14 cellular contexts compared by ENCODE assay signal in the genomic region with DNA sequence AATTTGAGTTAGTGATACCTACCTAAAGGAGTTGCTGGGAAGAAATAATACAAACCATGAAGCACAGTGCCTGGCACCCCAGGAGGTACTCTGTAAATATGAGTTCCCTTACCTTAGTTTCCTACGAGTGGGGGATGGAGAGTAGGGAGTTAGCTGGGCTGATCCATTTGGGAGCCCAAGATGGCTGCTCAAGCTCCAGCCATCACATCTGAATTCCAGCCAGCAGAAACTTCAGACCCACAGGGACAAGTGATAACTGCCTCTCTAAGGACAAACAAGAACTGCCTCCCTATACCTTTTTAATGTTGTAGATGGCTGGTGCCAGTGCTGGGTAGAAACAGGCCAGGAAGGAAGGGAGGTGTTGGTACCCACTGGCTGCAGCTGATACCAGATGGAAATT. TPM values are rescaled to one million over a fixed set of nuclear protein-coding genes. Genes with fewer than 3 reads are reported as not detected.
DNase-seq lines count a peak whose midpoint lies in the region; ATAC-seq and TF ChIP-seq lines count a peak whose summit lies in the region.
"Had no signal": no experiment of that assay in that cellular context is flagged by ENCODE, and none has a peak within 500 bp of the region (broad histone marks: within the 10 kb centered on the region; RNA-seq: fewer than 3 reads in every experiment).

No MANE protein-coding gene starts in this region.

- peaks cover 51% of the 10 kb centered on the region for H3K36me3 Mint-ChIP-seq in activated T-cell treated with anti-CD3 and anti-CD28 coated beads, Interleukin-2, amount 50 U/mL, for 24 hours (ENCODE audit: low read depth)
- peaks cover 11 to 18% of the 10 kb centered on the region in 2 donors for H3K36me3 Mint-ChIP-seq in activated T-cell treated with anti-CD3 and anti-CD28 coated beads, Interleukin-2, amount 50 U/mL, for 72 hours (ENCODE audit: insufficient read depth in 2 of 2)
- peaks cover 6 to 25% (median 6%) of the 10 kb centered on the region in 3 donors for H3K36me3 Mint-ChIP-seq in CD8-positive, alpha-beta memory T cell
- peaks cover 6% of the 10 kb centered on the region for H3K36me3 Mint-ChIP-seq in central memory CD8-positive, alpha-beta T cell (ENCODE audit: insufficient read depth)
- no peaks in the 10 kb centered on the region for H3K36me3 Mint-ChIP-seq in natural killer cell treated with Interleukin-12 subunit alpha and Interleukin-12 subunit beta and Interleukin-15 and Interleukin-18, amount 100 ng/mL, for 72 hours

- POLR2A ChIA-PET in CD8-positive, alpha-beta memory T cell (lab: Charles Lee), result no interaction called here

- peaks cover 6% of the 10 kb centered on the region for H3K9me3 Mint-ChIP-seq in activated T-cell treated with anti-CD3 and anti-CD28 coated beads, Interleukin-2, amount 50 U/mL, for 24 hours
- peaks cover 0 to 7% of the 10 kb centered on the region in 2 donors for H3K9me3 Mint-ChIP-seq in activated T-cell treated with anti-CD3 and anti-CD28 coated beads, Interleukin-2, amount 50 U/mL, for 72 hours
- H3K9me3 Mint-ChIP-seq in CD8-positive, alpha-beta memory T cell, result peaks cover 0 to 4% (median 0%) of the 10 kb centered on the region in 5 donors
- H3K9me3 Mint-ChIP-seq in central memory CD8-positive, alpha-beta T cell, result no peaks in the 10 kb centered on the region
- no peaks in the 10 kb centered on the region for H3K9me3 Mint-ChIP-seq in natural killer cell treated with Interleukin-12 subunit alpha and Interleukin-12 subunit beta and Interleukin-15 and Interleukin-18, amount 100 ng/mL, for 72 hours

- no peak for ATAC-seq in activated T-cell treated with anti-CD3 and anti-CD28 coated beads, Interleukin-2, amount 50 U/mL, for 72 hours (replicated peaks in 1 of 2)
- ATAC-seq in central memory CD8-positive, alpha-beta T cell (replicated peaks; ENCODE audit: extremely low read depth, poor library complexity, severe bottlenecking), result no peak
- no peak for ATAC-seq in natural killer cell treated with Interleukin-12 subunit alpha and Interleukin-12 subunit beta and Interleukin-15 and Interleukin-18, amount 100 ng/mL, for 72 hours
- no peak for ATAC-seq in right cardiac atrium
- ATAC-seq: Right ventricle myocardium inferior had no signal

- H3K27me3 ChIP-seq in CD8-positive, alpha-beta memory T cell (ENCODE audit: insufficient read depth, low read length, poor library complexity, severe bottlenecking), result no peaks in the 10 kb centered on the region
- H3K27me3 ChIP-seq in right cardiac atrium (ENCODE audit: control insufficient read depth, insufficient read depth) (no peaks in the 10 kb centered on the region), testis (no peaks in the 10 kb centered on the region)
- H3K27me3 ChIP-seq: BLaER1 treated with 17β-estradiol and CSF1 and Interleukin-3, amounts not matched to agents 10 nM and 100 nM had no signal

- no peak for TF ChIP-seq CTCF in testis (IDR thresholded peaks at IDR 0.05)

- intact Hi-C loops in right cardiac atrium (cut with DNase I) (no loop called here), testis (cut with DNase I; ENCODE audit: low total_unique reads) (no loop called here)

- no peak overlapping the region for H3K4me3 Mint-ChIP-seq in activated T-cell treated with anti-CD3 and anti-CD28 coated beads, Interleukin-2, amount 50 U/mL, for 24 hours
- no peak overlapping the region for H3K4me3 Mint-ChIP-seq in activated T-cell treated with anti-CD3 and anti-CD28 coated beads, Interleukin-2, amount 50 U/mL, for 72 hours
- peak overlapping the region; percentile 2 to 83 (median 63) for H3K4me3 Mint-ChIP-seq in CD8-positive, alpha-beta memory T cell
- H3K4me3 Mint-ChIP-seq in central memory CD8-positive, alpha-beta T cell, result peak overlapping the region; percentile 65
- no peak overlapping the region for H3K4me3 Mint-ChIP-seq in natural killer cell treated with Interleukin-12 subunit alpha and Interleukin-12 subunit beta and Interleukin-15 and Interleukin-18, amount 100 ng/mL, for 72 hours
- H3K4me3 Mint-ChIP-seq: H9 had no signal

- no peak for TF ChIP-seq POLR2A in testis (IDR thresholded peaks at IDR 0.05)

- H3K27me3 Mint-ChIP-seq in activated T-cell treated with anti-CD3 and anti-CD28 coated beads, Interleukin-2, amount 50 U/mL, for 24 hours, result no peaks in the 10 kb centered on the region
- no peaks in the 10 kb centered on the region for H3K27me3 Mint-ChIP-seq in activated T-cell treated with anti-CD3 and anti-CD28 coated beads, Interleukin-2, amount 50 U/mL, for 72 hours (ENCODE audit: low read depth)
- H3K27me3 Mint-ChIP-seq in CD8-positive, alpha-beta memory T cell, result no peaks in the 10 kb centered on the region
- H3K27me3 Mint-ChIP-seq in central memory CD8-positive, alpha-beta T cell, result no peaks in the 10 kb centered on the region
- H3K27me3 Mint-ChIP-seq in natural killer cell treated with Interleukin-12 subunit alpha and Interleukin-12 subunit beta and Interleukin-15 and Interleukin-18, amount 100 ng/mL, for 72 hours, result no peaks in the 10 kb centered on the region

- peaks cover 48% of the 10 kb centered on the region for H3K4me1 ChIP-seq in CD8-positive, alpha-beta memory T cell (ENCODE audit: insufficient read depth, low read length)
- peaks cover 6% of the 10 kb centered on the region for H3K4me1 ChIP-seq in right cardiac atrium (ENCODE audit: control insufficient read depth, insufficient read depth, low read length)
- no peaks in the 10 kb centered on the region for H3K4me1 ChIP-seq in testis
- H3K4me1 ChIP-seq: BLaER1 treated with 17β-estradiol and CSF1 and Interleukin-3, amounts not matched to agents 10 nM and 100 nM; Caco-2 had no signal

- H3K27ac ChIP-seq in CD8-positive, alpha-beta memory T cell (ENCODE audit: low read depth, low read length), result peak overlapping the region; percentile 74
- H3K27ac ChIP-seq in right cardiac atrium (ENCODE audit: low read length) (no peak overlapping the region), testis (no peak overlapping the region)
- H3K27ac ChIP-seq: BLaER1 treated with 17β-estradiol and CSF1 and Interleukin-3, amounts not matched to agents 10 nM and 100 nM had no signal

- peaks cover 25% of the 10 kb centered on the region for H3K4me1 Mint-ChIP-seq in activated T-cell treated with anti-CD3 and anti-CD28 coated beads, Interleukin-2, amount 50 U/mL, for 24 hours (ENCODE audit: low read depth)
- peaks cover 25% of the 10 kb centered on the region for H3K4me1 Mint-ChIP-seq in activated T-cell treated with anti-CD3 and anti-CD28 coated beads, Interleukin-2, amount 50 U/mL, for 72 hours (ENCODE audit: low read depth)
- H3K4me1 Mint-ChIP-seq in CD8-positive, alpha-beta memory T cell, result peaks cover 19 to 56% (median 47%) of the 10 kb centered on the region in 3 donors
- H3K4me1 Mint-ChIP-seq in central memory CD8-positive, alpha-beta T cell, result peaks cover 37% of the 10 kb centered on the region
- peaks cover 27 to 45% of the 10 kb centered on the region in 2 donors for H3K4me1 Mint-ChIP-seq in natural killer cell treated with Interleukin-12 subunit alpha and Interleukin-12 subunit beta and Interleukin-15 and Interleukin-18, amount 100 ng/mL, for 72 hours (ENCODE audit: low read depth in 2 of 2)

- peak overlapping the region; percentile 29 for H3K4me3 ChIP-seq in CD8-positive, alpha-beta memory T cell (ENCODE audit: low read length)
- H3K4me3 ChIP-seq in right cardiac atrium (ENCODE audit: low read length) (no peak overlapping the region), testis (no peak overlapping the region)
- H3K4me3 ChIP-seq: BLaER1 treated with 17β-estradiol and CSF1 and Interleukin-3, amounts not matched to agents 10 nM and 100 nM had no signal

- DNase-seq in activated T-cell treated with anti-CD3 and anti-CD28 coated beads, Interleukin-2, amount 50 U/mL, for 24 hours, result no peak
- DNase-seq in activated T-cell treated with anti-CD3 and anti-CD28 coated beads, Interleukin-2, amount 50 U/mL, for 72 hours, result no peak
- DNase-seq in CD8-positive, alpha-beta memory T cell, result no peak
- no peak for DNase-seq in central memory CD8-positive, alpha-beta T cell (ENCODE audit: low spot score in 2 of 2)
- no peak for DNase-seq in natural killer cell treated with Interleukin-12 subunit alpha and Interleukin-12 subunit beta and Interleukin-15 and Interleukin-18, amount 100 ng/mL, for 72 hours (ENCODE audit: low spot score)
- DNase-seq in right cardiac atrium (no peak), testis (no peak)
- DNase-seq: Caco-2, H9, NCI-H1105 treated with DMSO at 0.1 percent for 48 hours, NCI-H1694 had no signal

- CTCF ChIA-PET in CD8-positive, alpha-beta memory T cell (lab: Charles Lee), result interaction anchor here (0.9 to 1.9 kb wide), 3 partner anchors 17 to 26 kb away, joined by 3 to 9 read pairs (median 7); no protein-coding TSS in a partner anchor

- peak overlapping the region; percentile 40 for H3K27ac Mint-ChIP-seq in activated T-cell treated with anti-CD3 and anti-CD28 coated beads, Interleukin-2, amount 50 U/mL, for 24 hours
- no peak overlapping the region for H3K27ac Mint-ChIP-seq in activated T-cell treated with anti-CD3 and anti-CD28 coated beads, Interleukin-2, amount 50 U/mL, for 72 hours
- H3K27ac Mint-ChIP-seq in CD8-positive, alpha-beta memory T cell, result peak overlapping the region; percentile 47 to 98 (median 94)
- H3K27ac Mint-ChIP-seq in central memory CD8-positive, alpha-beta T cell (ENCODE audit: low read depth), result peak overlapping the region; percentile 93
- H3K27ac Mint-ChIP-seq in natural killer cell treated with Interleukin-12 subunit alpha and Interleukin-12 subunit beta and Interleukin-15 and Interleukin-18, amount 100 ng/mL, for 72 hours, result peak overlapping the region; percentile 34 to 73

- no peaks in the 10 kb centered on the region for H3K36me3 ChIP-seq in CD8-positive, alpha-beta memory T cell (ENCODE audit: insufficient read depth, low read length)
- H3K36me3 ChIP-seq in testis (ENCODE audit: low read depth, missing control alignments), result no peaks in the 10 kb centered on the region

- 94% methylated on average over 1 of the region's 1 CpG for WGBS in right cardiac atrium
- WGBS in testis, 2 donors, result 95 to 100% methylated on average over 1 of the region's 1 CpG

- H3K9me3 ChIP-seq in CD8-positive, alpha-beta memory T cell (ENCODE audit: low read length), result peaks cover 6% of the 10 kb centered on the region
- H3K9me3 ChIP-seq in right cardiac atrium (ENCODE audit: control insufficient read depth, low read length) (no peaks in the 10 kb centered on the region), testis (no peaks in the 10 kb centered on the region)
- H3K9me3 ChIP-seq: Caco-2 had no signal

RNA-seq across cellular contexts. Expression of a gene that starts 22.7 kb away (rescaled TPM):
- total RNA-seq in activated T-cell treated with anti-CD3 and anti-CD28 coated beads, Interleukin-2, amount 50 U/mL, for 72 hours, result under 1 TPM; 0.32 to 0.55 TPM
- not detected for total RNA-seq in CD8-positive, alpha-beta memory T cell
- polyA plus RNA-seq in CD8-positive, alpha-beta memory T cell, result not detected
- total RNA-seq in natural killer cell treated with Interleukin-12 subunit alpha and Interleukin-12 subunit beta and Interleukin-15 and Interleukin-18, amount 100 ng/mL, for 72 hours, result not detected
- total RNA-seq in right cardiac atrium (not detected), testis (under 1 TPM; 0.55 to 0.68 TPM)
- polyA plus RNA-seq in right cardiac atrium (not detected), testis (ENCODE audit: insufficient read depth, low read depth, low replicate concordance) (0.21 TPM)
- total RNA-seq: Caco-2, NCI-H460, Right ventricle myocardium inferior had no signal

RNA-seq across cellular contexts. Expression of a gene that starts 43.3 kb away (rescaled TPM):
- total RNA-seq in activated T-cell treated with anti-CD3 and anti-CD28 coated beads, Interleukin-2, amount 50 U/mL, for 72 hours, result 10 to 100 TPM; 22.4 to 51.9 TPM
- total RNA-seq in CD8-positive, alpha-beta memory T cell, result 10 to 100 TPM; 35.6 to 36.3 TPM
- 8.1 TPM for polyA plus RNA-seq in CD8-positive, alpha-beta memory T cell
- 10 to 100 TPM in 1 of 2 donors, 1 to 10 TPM in 1; 9.3 to 24.4 TPM for total RNA-seq in natural killer cell treated with Interleukin-12 subunit alpha and Interleukin-12 subunit beta and Interleukin-15 and Interleukin-18, amount 100 ng/mL, for 72 hours
- total RNA-seq in right cardiac atrium, result 10 to 100 TPM; 40.7 to 64.8 (median 46.1) TPM
- 45.7 TPM for polyA plus RNA-seq in right cardiac atrium
- total RNA-seq in testis, result 10 to 100 TPM; 44.3 to 73.3 TPM
- 141 TPM for polyA plus RNA-seq in testis (ENCODE audit: insufficient read depth, low read depth, low replicate concordance)

Comparison
In these comparisons a context has a peak if more than half of its experiments do, and no peak if none do; other contexts are left out.
1. H3K4me3 Mint-ChIP-seq: peak in CD8-positive, alpha-beta memory T cell (7 of 7) and central memory CD8-positive, alpha-beta T cell (single experiment); none in activated T-cell treated with anti-CD3 and anti-CD28 coated beads, Interleukin-2, amount 50 U/mL, for 24 hours (single experiment), activated T-cell treated with anti-CD3 and anti-CD28 coated beads, Interleukin-2, amount 50 U/mL, for 72 hours (0 of 2) and natural killer cell treated with Interleukin-12 subunit alpha and Interleukin-12 subunit beta and Interleukin-15 and Interleukin-18, amount 100 ng/mL, for 72 hours (single experiment).